8 cellular contexts compared by ENCODE assay signal in genomic region chr3:46406786-46407611, GRCh38. TPM values are rescaled to one million over a fixed set of nuclear protein-coding genes. Genes with fewer than 3 reads are reported as not detected.
DNase-seq lines count a peak whose midpoint lies in the region; ATAC-seq, FAIRE-seq and TF ChIP-seq lines count a peak whose summit lies in the region.

Gene CCR5AS, minus strand, starts transcription at chr3:46407066.
Gene CCRL2, plus strand, starts transcription at chr3:46407259. Its CDS starts 821 bp downstream, at chr3:46408080.

- peak; percentile 88 for ATAC-seq in activated naive CD8-positive, alpha-beta T cell treated with anti-CD3 and anti-CD28 coated beads, Interleukin-2, amount 50 U/mL, for 24 hours
- ATAC-seq in HG02973 (IDR thresholded peaks at IDR 0.05; ENCODE audit: unreplicated experiment): no peak
- ATAC-seq in GM18511 (IDR thresholded peaks at IDR 0.05; ENCODE audit: unreplicated experiment): no peak

- H3K4me3 Mint-ChIP-seq in activated naive CD8-positive, alpha-beta T cell treated with anti-CD3 and anti-CD28 coated beads, Interleukin-2, amount 50 U/mL, for 24 hours: peak within 1 kb of the TSS; percentile 81

- H3K9me3 Mint-ChIP-seq in activated naive CD8-positive, alpha-beta T cell treated with anti-CD3 and anti-CD28 coated beads, Interleukin-2, amount 50 U/mL, for 24 hours: peaks cover 5% of the 10 kb centered on the region

- no peak for TF ChIP-seq POLR2A in GM12891 (IDR thresholded peaks at IDR 0.05; ENCODE audit: low read depth, low read length)

- DNase-seq in GM12891 (ENCODE audit: insufficient read length, low spot score) (peak; percentile 49), RKO (ENCODE audit: low spot score) (peak; percentile 94), kidney tubule cell (ENCODE audit: low spot score) (peak; percentile 36), dedifferentiated amniotic fluid mesenchymal stem cell (ENCODE audit: extremely low spot score) (no peak)
- DNase-seq in activated naive CD8-positive, alpha-beta T cell treated with anti-CD3 and anti-CD28 coated beads, Interleukin-2, amount 50 U/mL, for 24 hours: peak; percentile 43
- DNase-seq in stimulated activated CD4-positive, alpha-beta T cell treated with anti-CD3 and anti-CD28 coated beads, Interleukin-2, amount 100 ng/mL, for 4 hours (ENCODE audit: low read depth): peak; percentile 14

- peak within 1 kb of the TSS; percentile 80 for H3K27ac Mint-ChIP-seq in activated naive CD8-positive, alpha-beta T cell treated with anti-CD3 and anti-CD28 coated beads, Interleukin-2, amount 50 U/mL, for 24 hours

- peaks cover 39% of the 10 kb centered on the region for H3K4me1 Mint-ChIP-seq in activated naive CD8-positive, alpha-beta T cell treated with anti-CD3 and anti-CD28 coated beads, Interleukin-2, amount 50 U/mL, for 24 hours

- H3K36me3 Mint-ChIP-seq in activated naive CD8-positive, alpha-beta T cell treated with anti-CD3 and anti-CD28 coated beads, Interleukin-2, amount 50 U/mL, for 24 hours (ENCODE audit: low read depth): peaks cover 6% of the 10 kb centered on the region

- H3K27me3 Mint-ChIP-seq in activated naive CD8-positive, alpha-beta T cell treated with anti-CD3 and anti-CD28 coated beads, Interleukin-2, amount 50 U/mL, for 24 hours: no peaks in the 10 kb centered on the region

- peak; percentile 62 for FAIRE-seq in GM12891 (lab: Jason Lieb, UNC)

TF ChIP-seq in GM12891, 5 proteins besides CTCF, POLR2A, EP300 and RAD21:
- TF ChIP-seq POU2F2 (IDR thresholded peaks at IDR 0.05; ENCODE audit: low read depth, low read length): no peak
- TF ChIP-seq SPI1 (IDR thresholded peaks at IDR 0.05; ENCODE audit: low read depth, low read length): peak; percentile 60
- no peak for TF ChIP-seq PAX5 (IDR thresholded peaks at IDR 0.05; ENCODE audit: insufficient read depth, low read length, severe bottlenecking)

RNA-seq across cellular contexts. Expression of gene CCRL2, which starts in this region (rescaled TPM):
- 1.6 TPM for polyA plus RNA-seq in GM12891 (2012; ENCODE audit: low read depth, missing spikeins)
